27 cellular contexts compared by ENCODE assay signal in the genomic region with DNA sequence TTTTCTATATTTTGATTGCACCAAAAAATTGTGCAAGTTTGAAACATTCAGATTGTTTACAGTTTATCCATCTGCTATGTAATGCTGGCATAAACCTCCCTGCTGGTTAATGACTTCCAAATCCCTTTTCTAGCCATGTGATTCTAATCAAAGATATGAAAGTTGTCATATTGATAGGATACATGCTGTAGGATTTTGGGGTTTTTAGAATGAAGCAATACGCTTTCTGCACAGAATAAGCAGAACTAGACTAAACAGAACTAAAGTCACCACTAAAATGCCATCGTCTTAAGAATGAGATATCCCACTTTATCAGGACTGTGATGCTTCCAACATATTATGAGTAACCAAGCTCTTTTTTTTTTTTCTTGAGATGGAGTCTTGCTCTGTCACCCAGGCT. TPM values are rescaled to one million over a fixed set of nuclear protein-coding genes. Genes with fewer than 3 reads are reported as not detected.
DNase-seq lines count a peak whose midpoint lies in the region; ATAC-seq, FAIRE-seq and TF ChIP-seq lines count a peak whose summit lies in the region.
"Had no signal": no experiment of that assay in that cellular context is flagged by ENCODE, and none has a peak within 500 bp of the region (broad histone marks: within the 10 kb centered on the region; RNA-seq: fewer than 3 reads in every experiment).

No MANE protein-coding gene starts in this region.

- no peak overlapping the region for H2BK20ac ChIP-seq in IMR-90 (ENCODE audit: low read depth, low read length)

- CTCF ChIA-PET in IMR-90 (lab: Yijun Ruan, JAX) = interaction anchor here (0.5 kb wide), 1 partner anchor 121 kb away, joined by 3 read pairs; no protein-coding TSS in a partner anchor

- H3K27me3 ChIP-seq in IMR-90 (ENCODE audit: control insufficient read depth, insufficient read depth, low read length) (no peaks in the 10 kb centered on the region), upper lobe of left lung (no peaks in the 10 kb centered on the region)
- H3K27me3 ChIP-seq: BE2C, SJSA1 had no signal

- H3K23ac ChIP-seq in IMR-90 (ENCODE audit: low read depth, low read length) = no peak overlapping the region

- no peaks in the 10 kb centered on the region for H3K9me1 ChIP-seq in IMR-90 (ENCODE audit: insufficient read depth, low read length)

- H2BK5ac ChIP-seq in IMR-90 (ENCODE audit: low read depth, low read length, poor library complexity, severe bottlenecking) = no peak overlapping the region

- TF ChIP-seq EP300 in upper lobe of left lung (IDR thresholded peaks at IDR 0.05) = no peak

- no peak overlapping the region for H2AK5ac ChIP-seq in IMR-90 (ENCODE audit: low read depth, low read length)

- no TSS peak for BruUV-seq in IMR-90 (replicated peaks; lab: Mats Ljungman, UMichigan)

- no peak for TF ChIP-seq CTCF in AG10803 (conservative IDR thresholded peaks at IDR 0.05; ENCODE audit: low read length)
- TF ChIP-seq CTCF in IMR-90 (conservative IDR thresholded peaks at IDR 0.05; ENCODE audit: low read depth, low read length) = no peak
- no peak for TF ChIP-seq CTCF in foreskin fibroblast (IDR thresholded peaks at IDR 0.05; ENCODE audit: low read depth, low read length)
- TF ChIP-seq CTCF in upper lobe of left lung (IDR thresholded peaks at IDR 0.05) = no peak

- H3K79me1 ChIP-seq in IMR-90 (ENCODE audit: low read depth in 1 of 2, low read length in 2 of 2) = peaks cover 5 to 14% of the 10 kb centered on the region in 2 experiments; a peak in 2 of 4 replicates

- intact Hi-C loops in IMR-90 (cut with micrococcal nuclease) = no loop called here

- TF ChIP-seq RAD21 in IMR-90 (IDR thresholded peaks at IDR 0.05; ENCODE audit: low read length) = no peak

- H3K9ac ChIP-seq in IMR-90 (ENCODE audit: low read depth, low read length) = no peak overlapping the region

- no peak overlapping the region for H3K56ac ChIP-seq in IMR-90 (ENCODE audit: extremely low read depth, insufficient read depth, low read length)

- H4K91ac ChIP-seq in IMR-90 (ENCODE audit: insufficient read depth, low read depth, low read length) = no peak overlapping the region

- H3K4me1 ChIP-seq in IMR-90 (ENCODE audit: control insufficient read depth, insufficient read depth, low read length) (peaks cover 4% of the 10 kb centered on the region), upper lobe of left lung (peaks cover 5 to 14% (median 10%) of the 10 kb centered on the region in 4 donors)
- H3K4me1 ChIP-seq: BE2C had no signal

- H3K36me3 ChIP-seq in IMR-90 (ENCODE audit: control insufficient read depth, insufficient read depth, low read length) (no peaks in the 10 kb centered on the region), upper lobe of left lung (peaks cover 0 to 1% (median 0%) of the 10 kb centered on the region in 4 donors)

- DNase-seq in AG10803 (ENCODE audit: low read depth) (peak; percentile 67), IMR-90 (peak; percentile 33), amniotic epithelial cell (ENCODE audit: low read depth) (peak; percentile 59), foreskin fibroblast (peak; percentile 20 to 54), H54 (ENCODE audit: insufficient read length, low spot score) (no peak), upper lobe of left lung (no peak)
- DNase-seq: BE2C; CD8-positive, alpha-beta memory T cell; DMS 273 treated with DMSO at 0.1 percent for 48 hours; DMS79; EL; GDM1; H7; NCI-H1105; NCI-H1436 treated with DMSO at 0.1 percent for 48 hours; NCI-H187 treated with DMSO at 0.1 percent for 48 hours; NCI-H524; NCI-H748 treated with DMSO at 0.1 percent for 48 hours; Right ventricle myocardium superior; RPMI8226 had no signal

- no peak overlapping the region for H3K18ac ChIP-seq in IMR-90 (ENCODE audit: low read depth, low read length)

- H3K27ac ChIP-seq in IMR-90 (ENCODE audit: insufficient read depth, low read length) (peak overlapping the region; percentile 56; the same call in 1 of the 2 replicates), upper lobe of left lung (no peak overlapping the region)
- H3K27ac ChIP-seq: A549, SJSA1 had no signal

- no peak for TF ChIP-seq POLR2A in IMR-90 (IDR thresholded peaks at IDR 0.05; ENCODE audit: low read depth, low read length)
- no peak for TF ChIP-seq POLR2A in H54 (IDR thresholded peaks at IDR 0.05; ENCODE audit: low read depth, low read length)
- no peak for TF ChIP-seq POLR2A in upper lobe of left lung (IDR thresholded peaks at IDR 0.05)

- no peak overlapping the region for H3K4ac ChIP-seq in IMR-90 (ENCODE audit: low read depth, low read length)

- no peak overlapping the region for H4K8ac ChIP-seq in IMR-90 (ENCODE audit: low read depth in 2 of 2, low read length in 2 of 2)

- no peak overlapping the region for H2BK120ac ChIP-seq in IMR-90 (ENCODE audit: low read depth, low read length)

- no peak overlapping the region for H3K14ac ChIP-seq in IMR-90 (replicated peaks; ENCODE audit: low read depth, low read length)

- in situ Hi-C loops in IMR-90 (cut with MboI; ENCODE audit: low sequenced_read_pairs) = no loop called here

- no peak overlapping the region for H2AK9ac ChIP-seq in IMR-90 (replicated peaks; ENCODE audit: low read depth, low read length, poor library complexity)

- POLR2A ChIA-PET in IMR-90 (lab: Charles Lee; ENCODE audit: unreplicated experiment) = interaction anchor here (0.6 kb wide), 1 partner anchor 33 kb away, joined by 3 read pairs; no protein-coding TSS in a partner anchor

- WGBS in IMR-90 (ENCODE audit: extremely low coverage in 2 of 2, insufficient read length in 1 of 2), 2 experiments = no CpG with 5 or more reads among the region's 2 CpGs
- 80 to 82% methylated on average over 2 of the region's 2 CpGs for WGBS in upper lobe of left lung, 2 donors

- no peak for FAIRE-seq in H54 (lab: Jason Lieb, UNC)
- FAIRE-seq: A549, GM12878 had no signal

- no peak overlapping the region for H2AFZ ChIP-seq in IMR-90 (replicated peaks; ENCODE audit: low read length, poor library complexity)

- no peak overlapping the region for H2BK15ac ChIP-seq in IMR-90 (ENCODE audit: low read depth, low read length)

- H4K20me1 ChIP-seq in IMR-90 (ENCODE audit: insufficient read depth, low read length) = no peaks in the 10 kb centered on the region

- H3K9me3 ChIP-seq in IMR-90 (ENCODE audit: control insufficient read depth, insufficient read depth, low read length) = no peaks in the 10 kb centered on the region
- H3K9me3 ChIP-seq in upper lobe of left lung = no peaks in the 10 kb centered on the region
- H3K9me3 ChIP-seq: A549, BE2C, SJSA1 had no signal

- dilution Hi-C loops in IMR-90 (cut with HindIII; ENCODE audit: low sequenced_read_pairs, unreplicated experiment) = no loop called here

- ATAC-seq in IMR-90 (ENCODE audit: low read depth) (no peak; the same call in 1 of the 2 replicates), GM19023 (IDR thresholded peaks at IDR 0.05; ENCODE audit: unreplicated experiment) (no peak), upper lobe of left lung (ENCODE audit: low FRiP score in 2 of 2) (no peak)
- ATAC-seq: A549, GM12878 had no signal

- H3K4me3 ChIP-seq in AG10803 (ENCODE audit: low read length) = no peak overlapping the region
- no peak overlapping the region for H3K4me3 ChIP-seq in IMR-90 (ENCODE audit: insufficient read depth, low read depth, low read length)
- H3K4me3 ChIP-seq in foreskin fibroblast (ENCODE audit: low read depth in 1 of 2, low read length in 2 of 2) = no peak overlapping the region
- no peak overlapping the region for H3K4me3 ChIP-seq in upper lobe of left lung
- H3K4me3 ChIP-seq: A549, GM12878, SJSA1 had no signal

- no peak overlapping the region for H4K5ac ChIP-seq in IMR-90 (ENCODE audit: low read depth, low read length)

- H3K4me2 ChIP-seq in IMR-90 (ENCODE audit: low read depth, low read length) = no peak overlapping the region
- H3K4me2 ChIP-seq: A549 had no signal

TF ChIP-seq in IMR-90, 13 proteins besides CTCF, POLR2A, EP300 and RAD21 (continues in another document):
- TF ChIP-seq MAFK (IDR thresholded peaks at IDR 0.05; ENCODE audit: low read depth, low read length) (no peak), RCOR1 (IDR thresholded peaks at IDR 0.05; ENCODE audit: insufficient replicate concordance, low read length) (no peak), FOS (IDR thresholded peaks at IDR 0.05; ENCODE audit: low read depth, low read length) (no peak), BHLHE40 (IDR thresholded peaks at IDR 0.05; ENCODE audit: low read depth, low read length) (no peak), CHD1 (IDR thresholded peaks at IDR 0.05; ENCODE audit: low read depth, low read length) (no peak), CEBPB (IDR thresholded peaks at IDR 0.05; ENCODE audit: low read depth, low read length) (no peak), MXI1 (IDR thresholded peaks at IDR 0.05; ENCODE audit: borderline replicate concordance, low read depth, low read length) (no peak), MAZ (IDR thresholded peaks at IDR 0.05; ENCODE audit: borderline replicate concordance, low read depth, low read length) (no peak), SMC3 (IDR thresholded peaks at IDR 0.05; ENCODE audit: low read depth, low read length) (no peak), RFX5 (IDR thresholded peaks at IDR 0.05; ENCODE audit: low read depth, low read length) (no peak)
- TF ChIP-seq, protein P1, sequence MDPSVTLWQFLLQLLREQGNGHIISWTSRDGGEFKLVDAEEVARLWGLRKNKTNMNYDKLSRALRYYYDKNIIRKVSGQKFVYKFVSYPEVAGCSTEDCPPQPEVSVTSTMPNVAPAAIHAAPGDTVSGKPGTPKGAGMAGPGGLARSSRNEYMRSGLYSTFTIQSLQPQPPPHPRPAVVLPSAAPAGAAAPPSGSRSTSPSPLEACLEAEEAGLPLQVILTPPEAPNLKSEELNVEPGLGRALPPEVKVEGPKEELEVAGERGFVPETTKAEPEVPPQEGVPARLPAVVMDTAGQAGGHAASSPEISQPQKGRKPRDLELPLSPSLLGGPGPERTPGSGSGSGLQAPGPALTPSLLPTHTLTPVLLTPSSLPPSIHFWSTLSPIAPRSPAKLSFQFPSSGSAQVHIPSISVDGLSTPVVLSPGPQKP (IDR thresholded peaks at IDR 0.05; ENCODE audit: borderline replicate concordance, low read depth, low read length) = no peak

RNA-seq across cellular contexts. Expression of a gene that starts 0.9 kb away (rescaled TPM):
- total RNA-seq in IMR-90 (2012; rRNA removed) = not detected in 2 replicates
- polyA plus RNA-seq in IMR-90 (2012; rRNA removed) = 0.07 TPM in 1 of 2 replicates, not detected in the other
- not detected in 2 replicates for polyA plus RNA-seq in IMR-90 (2012; cell fraction: cytosol; rRNA removed)
- polyA plus RNA-seq in IMR-90 (2012; cell fraction: nucleus; rRNA removed; ENCODE audit: low replicate concordance) = not detected in 2 replicates
- total RNA-seq in upper lobe of left lung = not detected
- total RNA-seq: CD8-positive, alpha-beta memory T cell; GM12878; H7; Right ventricle myocardium superior; SJSA1; T-helper 1 cell treated with Interleukin-12 subunit alpha and Interleukin-12 subunit beta and Interleukin-4 antibody, amounts not matched to agents 30 ng/mL and 1 ng/mL, for 36 hours had no signal
- polyA plus RNA-seq: A549; CD14-positive monocyte; CD8-positive, alpha-beta memory T cell; GM12878; IgD-negative memory B cell had no signal

RNA-seq across cellular contexts. Expression of a gene that starts 3.3 kb away (rescaled TPM):
- 11.1 and 11.3 TPM in 2 replicates for total RNA-seq in IMR-90 (2012; rRNA removed)
- 8.0 and 8.4 TPM in 2 replicates for polyA plus RNA-seq in IMR-90 (2012; rRNA removed)
- 2.9 and 3.7 TPM in 2 replicates for polyA plus RNA-seq in IMR-90 (2012; cell fraction: cytosol; rRNA removed)
- polyA plus RNA-seq in IMR-90 (2012; cell fraction: nucleus; rRNA removed; ENCODE audit: low replicate concordance) = 2.6 and 6.4 TPM in 2 replicates
- total RNA-seq in upper lobe of left lung = 10 to 100 TPM in 5 of 6 donors, 1 to 10 TPM in 1; 6.2 to 23.3 (median 14.7) TPM

RNA-seq across cellular contexts. Expression of a gene that starts 58.2 kb away (rescaled TPM):
- not detected in 2 replicates for total RNA-seq in IMR-90 (2012; rRNA removed)
- polyA plus RNA-seq in IMR-90 (2012; rRNA removed) = 0.05 TPM in 1 of 2 replicates, not detected in the other
- polyA plus RNA-seq in IMR-90 (2012; cell fraction: cytosol; rRNA removed) = 0.14 TPM in 1 of 2 replicates, not detected in the other
- polyA plus RNA-seq in IMR-90 (2012; cell fraction: nucleus; rRNA removed; ENCODE audit: low replicate concordance) = not detected in 2 replicates
- 1 to 10 TPM in 2 of 6 donors, not detected in 4; 1.1 to 2.8 TPM for total RNA-seq in upper lobe of left lung
- total RNA-seq: CD8-positive, alpha-beta memory T cell; H7; Right ventricle myocardium superior; SJSA1; T-helper 1 cell treated with Interleukin-12 subunit alpha and Interleukin-12 subunit beta and Interleukin-4 antibody, amounts not matched to agents 30 ng/mL and 1 ng/mL, for 36 hours had no signal
- polyA plus RNA-seq: A549; CD14-positive monocyte; CD8-positive, alpha-beta memory T cell; IgD-negative memory B cell had no signal

Comparison
In these comparisons a context has a peak if more than half of its experiments do, and no peak if none do; other contexts are left out.
1. DNase-seq: peak in AG10803 (single experiment), IMR-90 (single experiment), amniotic epithelial cell (single experiment) and foreskin fibroblast (2 of 2); none in H54 (single experiment) and upper lobe of left lung (0 of 2).